Comparison of ENCODE assay signal across 19 cellular contexts in the genomic region with DNA sequence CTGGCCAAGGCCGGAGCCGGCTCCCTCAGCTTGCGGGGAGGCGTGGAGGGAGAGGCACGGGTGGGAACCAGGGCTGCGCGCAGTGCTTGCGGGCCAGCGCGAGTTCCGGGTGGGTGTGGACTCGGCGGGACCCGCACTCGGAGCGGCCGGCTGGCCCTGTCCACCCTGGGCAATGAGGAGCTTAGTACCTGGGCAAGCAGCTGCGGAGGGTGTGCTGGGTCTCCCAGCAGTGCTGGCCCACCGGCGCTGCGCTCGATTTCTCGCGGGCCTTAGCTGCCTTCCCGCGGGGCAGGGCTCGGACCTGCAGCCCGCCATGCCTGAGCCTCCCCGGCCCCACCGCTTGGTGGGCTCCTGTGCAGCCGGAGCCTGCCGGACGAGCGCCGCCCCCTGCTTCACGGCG.
DNase-seq lines count a peak whose midpoint lies in the region; ATAC-seq, FAIRE-seq and TF ChIP-seq lines count a peak whose summit lies in the region.
"Had no signal": no experiment of that assay in that cellular context is flagged by ENCODE, and none has a peak within 500 bp of the region (broad histone marks: within the 10 kb centered on the region; RNA-seq: fewer than 3 reads in every experiment).

No MANE protein-coding gene starts in this region.

- no peak overlapping the region for H3K14ac ChIP-seq in trophoblast cell (ENCODE audit: low read length)

- H3K4me2 ChIP-seq in K562 (ENCODE audit: insufficient read depth, low read length): no peak overlapping the region
- H3K4me2 ChIP-seq in trophoblast cell (ENCODE audit: low read length): no peak overlapping the region

- intact Hi-C loops in K562 (cut with micrococcal nuclease): no loop called here

- no peaks in the 10 kb centered on the region for H3K9me1 ChIP-seq in K562 (ENCODE audit: control insufficient read depth, insufficient read depth, low read length)

- no peak for TF ChIP-seq CTCF in K562 (IDR thresholded peaks at IDR 0.05 in 2 of 3, conservative IDR thresholded peaks at IDR 0.05 in 1 of 3; ENCODE audit: insufficient read depth in 2 of 3, low read depth in 1 of 3, low read length in 3 of 3)

- no TSS peak for BruUV-seq in K562 (replicated peaks; lab: Mats Ljungman, UMichigan)

- peaks cover 29% of the 10 kb centered on the region for H3K4me1 Mint-ChIP-seq in stimulated activated naive CD8-positive, alpha-beta T cell treated with anti-CD3 and anti-CD28 coated beads, Interleukin-15, amount 100 ng/mL, for 72 hours
- H3K4me1 Mint-ChIP-seq: CD8-positive, alpha-beta memory T cell had no signal

- POLR2A ChIA-PET in K562 (lab: Yijun Ruan, JAX): interaction anchor here (1.4 kb wide), 1 partner anchor 9 kb away, joined by 4 read pairs; no protein-coding TSS in a partner anchor

- H3K4me3 ChIP-seq in K562: no peak overlapping the region
- H3K4me3 ChIP-seq in trophoblast cell (ENCODE audit: low read depth, low read length): no peak overlapping the region
- H3K4me3 ChIP-seq: GM12878 had no signal

- peaks cover 0 to 5% of the 10 kb centered on the region in 2 donors for H3K9me3 Mint-ChIP-seq in stimulated activated naive CD8-positive, alpha-beta T cell treated with anti-CD3 and anti-CD28 coated beads, Interleukin-15, amount 100 ng/mL, for 72 hours
- H3K9me3 Mint-ChIP-seq: CD4-positive, alpha-beta T cell had no signal

- H2AK5ac ChIP-seq in trophoblast cell (ENCODE audit: low read length): no peak overlapping the region

- H3K18ac ChIP-seq in trophoblast cell (ENCODE audit: low read length): no peak overlapping the region

- no peak for TF ChIP-seq RAD21 in K562 (CRISPR knock-in tag; conservative IDR thresholded peaks at IDR 0.05 in 1 of 2, IDR thresholded peaks at IDR 0.05 in 1 of 2)

- no peaks in the 10 kb centered on the region for H3K36me3 ChIP-seq in K562 (ENCODE audit: control insufficient read depth, insufficient read depth, low read length)
- H3K36me3 ChIP-seq in trophoblast cell (ENCODE audit: control insufficient read depth in 1 of 2, insufficient read depth in 2 of 2, low read length in 2 of 2): no peaks in the 10 kb centered on the region

- no peak overlapping the region for H3K9ac ChIP-seq in K562 (ENCODE audit: insufficient read depth in 1 of 2, low read depth in 2 of 2, low read length in 2 of 2)
- no peak overlapping the region for H3K9ac ChIP-seq in trophoblast cell (ENCODE audit: low read length)

- H3K79me1 ChIP-seq in trophoblast cell (ENCODE audit: low read length): peaks cover 13% of the 10 kb centered on the region

- no peak for TF ChIP-seq EP300 in K562 (IDR thresholded peaks at IDR 0.05; ENCODE audit: low read length)

- no peak overlapping the region for H4K91ac ChIP-seq in trophoblast cell (ENCODE audit: low read depth, low read length)

- H4K20me1 ChIP-seq in K562 (replicated peaks; ENCODE audit: control insufficient read depth, insufficient read depth, low read length): no peaks in the 10 kb centered on the region

- no peaks in the 10 kb centered on the region for H3K79me2 ChIP-seq in K562 (ENCODE audit: control insufficient read depth, insufficient read depth, low read length)
- H3K79me2 ChIP-seq in trophoblast cell (ENCODE audit: control insufficient read depth, insufficient read depth, low read length, poor library complexity): no peaks in the 10 kb centered on the region

- H3K4ac ChIP-seq in trophoblast cell (ENCODE audit: low read depth, low read length): no peak overlapping the region

- DNase-seq in stimulated activated naive CD8-positive, alpha-beta T cell treated with anti-CD3 and anti-CD28 coated beads, Interleukin-15, amount 100 ng/mL, for 72 hours: no peak
- no peak for DNase-seq in stimulated activated naive CD8-positive, alpha-beta T cell treated with anti-CD3 and anti-CD28 coated beads, Interleukin-15, Interleukin-2, amounts not matched to agents 100 U/mL and 50 U/mL, for 24 hours
- DNase-seq in K562 (ENCODE audit: extremely low read depth in 1 of 4, low spot score in 3 of 4) (no peak), trophoblast cell (no peak), NCI-H1092 (lab: John Stamatoyannopoulos, UW) (no peak)
- DNase-seq in stimulated activated CD4-positive, alpha-beta T cell treated with anti-CD3 and anti-CD28 coated beads, Interleukin-2, amount 100 ng/mL, for 48 hours: no peak
- DNase-seq: CD4-positive, alpha-beta T cell; CD8-positive, alpha-beta memory T cell; DMS 273 treated with DMSO at 0.1 percent for 48 hours; DMS79; EL; GDM1; GOT3; H7; HCEC 1CT had no signal

- H3K27me3 ChIP-seq in K562 (ENCODE audit: control insufficient read depth in 2 of 2, insufficient read depth in 2 of 2, low read length in 2 of 2) (no peaks in the 10 kb centered on the region), trophoblast cell (ENCODE audit: insufficient read depth, low read length) (no peaks in the 10 kb centered on the region)

- peaks cover 5% of the 10 kb centered on the region; the same call in 1 of the 2 replicates for H3K9me3 ChIP-seq in K562 (replicated peaks; ENCODE audit: control insufficient read depth, insufficient read depth, low read depth, low read length)
- no peaks in the 10 kb centered on the region for H3K9me3 ChIP-seq in trophoblast cell (ENCODE audit: insufficient read depth, low read depth, low read length)

- H2BK5ac ChIP-seq in trophoblast cell (ENCODE audit: low read depth, low read length, poor library complexity): no peak overlapping the region

- H3K27me3 Mint-ChIP-seq in stimulated activated naive CD8-positive, alpha-beta T cell treated with anti-CD3 and anti-CD28 coated beads, Interleukin-15, amount 100 ng/mL, for 72 hours: no peaks in the 10 kb centered on the region
- H3K27me3 Mint-ChIP-seq: CD4-positive, alpha-beta T cell; CD8-positive, alpha-beta memory T cell had no signal

- WGBS in K562 (ENCODE audit: insufficient coverage, low coverage, missing lambda C conversion rate): 96% methylated on average over 16 of the region's 37 CpGs
- WGBS in trophoblast cell (ENCODE audit: extremely low coverage, insufficient coverage, insufficient read length): no CpG with 5 or more reads among the region's 37 CpGs

- in situ Hi-C loops in K562 (cut with MboI): no loop called here

- TF ChIP-seq POLR2A in K562 (conservative IDR thresholded peaks at IDR 0.05): no peak

- no peak for FAIRE-seq in K562 (lab: Jason Lieb, UNC)
- FAIRE-seq: D721Med, GM12878, GM19239 had no signal

- H3K27ac Mint-ChIP-seq in stimulated activated naive CD8-positive, alpha-beta T cell treated with anti-CD3 and anti-CD28 coated beads, Interleukin-15, amount 100 ng/mL, for 72 hours: no peak overlapping the region
- H3K27ac Mint-ChIP-seq: CD14-positive monocyte; CD4-positive, alpha-beta T cell; CD8-positive, alpha-beta memory T cell had no signal

- H3K4me1 ChIP-seq in K562 (replicated peaks in 1 of 2; ENCODE audit: control insufficient read depth in 2 of 2, insufficient read depth in 2 of 2, low read length in 2 of 2) (peaks cover 0 to 26% of the 10 kb centered on the region in 2 experiments; a peak in 2 of 5 replicates), trophoblast cell (ENCODE audit: control insufficient read depth in 1 of 2, insufficient read depth in 2 of 2, low read length in 2 of 2) (peaks cover 0 to 11% of the 10 kb centered on the region in 2 experiments)

- ATAC-seq in stimulated activated naive CD8-positive, alpha-beta T cell treated with anti-CD3 and anti-CD28 coated beads, Interleukin-15, amount 100 ng/mL, for 72 hours: peak; percentile 36
- ATAC-seq in stimulated activated naive CD8-positive, alpha-beta T cell treated with anti-CD3 and anti-CD28 coated beads, Interleukin-15, Interleukin-2, amounts not matched to agents 100 U/mL and 50 U/mL, for 24 hours: no peak
- ATAC-seq in K562: no peak
- ATAC-seq: GM12878 had no signal

- peak overlapping the region; percentile 2 for H2BK120ac ChIP-seq in trophoblast cell (ENCODE audit: insufficient read depth, low read length, poor library complexity)

- CTCF ChIA-PET in K562 (lab: Yijun Ruan, JAX; ENCODE audit: low intra/inter-chr PET ratio): no interaction called here

- H2BK12ac ChIP-seq in trophoblast cell (ENCODE audit: low read length): peak overlapping the region; percentile 27

- no peak overlapping the region for H3K4me3 Mint-ChIP-seq in stimulated activated naive CD8-positive, alpha-beta T cell treated with anti-CD3 and anti-CD28 coated beads, Interleukin-15, amount 100 ng/mL, for 72 hours
- H3K4me3 Mint-ChIP-seq: CD14-positive monocyte; CD4-positive, alpha-beta T cell; CD8-positive, alpha-beta memory T cell had no signal

- H2AFZ ChIP-seq in K562 (ENCODE audit: low read depth, low read length) (no peak overlapping the region), trophoblast cell (ENCODE audit: insufficient read depth, low read length, poor library complexity) (no peak overlapping the region)

- H3K27ac ChIP-seq in K562 (ENCODE audit: extremely low read depth, low read depth, low read length): no peak overlapping the region
- H3K27ac ChIP-seq in trophoblast cell (ENCODE audit: low read depth, low read length): no peak overlapping the region

- no peak overlapping the region for H4K8ac ChIP-seq in trophoblast cell (ENCODE audit: low read depth, low read length)

- H3K23ac ChIP-seq in trophoblast cell (ENCODE audit: low read length): no peak overlapping the region

- no peak overlapping the region for H4K12ac ChIP-seq in trophoblast cell (ENCODE audit: low read depth, low read length)

TF ChIP-seq in K562, 482 proteins besides CTCF, POLR2A, EP300 and RAD21 (continues in another document):
- TF ChIP-seq, protein P1, sequence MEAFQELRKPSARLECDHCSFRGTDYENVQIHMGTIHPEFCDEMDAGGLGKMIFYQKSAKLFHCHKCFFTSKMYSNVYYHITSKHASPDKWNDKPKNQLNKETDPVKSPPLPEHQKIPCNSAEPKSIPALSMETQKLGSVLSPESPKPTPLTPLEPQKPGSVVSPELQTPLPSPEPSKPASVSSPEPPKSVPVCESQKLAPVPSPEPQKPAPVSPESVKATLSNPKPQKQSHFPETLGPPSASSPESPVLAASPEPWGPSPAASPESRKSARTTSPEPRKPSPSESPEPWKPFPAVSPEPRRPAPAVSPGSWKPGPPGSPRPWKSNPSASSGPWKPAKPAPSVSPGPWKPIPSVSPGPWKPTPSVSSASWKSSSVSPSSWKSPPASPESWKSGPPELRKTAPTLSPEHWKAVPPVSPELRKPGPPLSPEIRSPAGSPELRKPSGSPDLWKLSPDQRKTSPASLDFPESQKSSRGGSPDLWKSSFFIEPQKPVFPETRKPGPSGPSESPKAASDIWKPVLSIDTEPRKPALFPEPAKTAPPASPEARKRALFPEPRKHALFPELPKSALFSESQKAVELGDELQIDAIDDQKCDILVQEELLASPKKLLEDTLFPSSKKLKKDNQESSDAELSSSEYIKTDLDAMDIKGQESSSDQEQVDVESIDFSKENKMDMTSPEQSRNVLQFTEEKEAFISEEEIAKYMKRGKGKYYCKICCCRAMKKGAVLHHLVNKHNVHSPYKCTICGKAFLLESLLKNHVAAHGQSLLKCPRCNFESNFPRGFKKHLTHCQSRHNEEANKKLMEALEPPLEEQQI (IDR thresholded peaks at IDR 0.05): peak; percentile 57; the same call in 1 of the 2 replicates
